ENCODE assay signal across 8 cellular contexts in genomic region chr12:48682927-48683326, GRCh38. TPM values are rescaled to one million over a fixed set of nuclear protein-coding genes. Genes with fewer than 3 reads are reported as not detected.
DNase-seq lines count a peak whose midpoint lies in the region; ATAC-seq and TF ChIP-seq lines count a peak whose summit lies in the region.

No MANE protein-coding gene starts in this region.

- no peak for ATAC-seq in naive B cell (ENCODE audit: low read depth in 2 of 2)
- no peak for ATAC-seq in omental fat pad (ENCODE audit: low FRiP score)

- H3K4me1 Mint-ChIP-seq in brain = peaks cover 42% of the 10 kb centered on the region
- H3K4me1 Mint-ChIP-seq in naive B cell = peaks cover 30 to 35% (median 33%) of the 10 kb centered on the region in 3 donors

- TF ChIP-seq CTCF in AG04449 (IDR thresholded peaks at IDR 0.05; ENCODE audit: insufficient read depth, low read length, missing control alignments) (no peak), HL-60 (IDR thresholded peaks at IDR 0.05; ENCODE audit: insufficient read depth, low read length) (no peak), brain (conservative IDR thresholded peaks at IDR 0.05) (no peak), GM13976 (IDR thresholded peaks at IDR 0.05; ENCODE audit: borderline replicate concordance, control extremely low read depth, extremely low read depth, insufficient read depth, missing control alignments) (no peak), omental fat pad (IDR thresholded peaks at IDR 0.05) (no peak)

- H3K9me3 Mint-ChIP-seq in brain (no peaks in the 10 kb centered on the region), naive B cell (no peaks in the 10 kb centered on the region)

- no peak overlapping the region for H3K27ac Mint-ChIP-seq in brain
- no peak overlapping the region for H3K27ac Mint-ChIP-seq in naive B cell

- H3K27me3 Mint-ChIP-seq in brain = peaks cover 18% of the 10 kb centered on the region
- H3K27me3 Mint-ChIP-seq in naive B cell = no peaks in the 10 kb centered on the region

- H3K27ac ChIP-seq in HL-60 (replicated peaks) = peak overlapping the region; percentile 54

- H3K4me3 Mint-ChIP-seq in brain (peak overlapping the region; percentile 40 to 99 (median 98)), naive B cell (peak overlapping the region; percentile 94 to 98 (median 97))

- no peak for DNase-seq in AG04449 (ENCODE audit: low read depth, low spot score)
- no peak for DNase-seq in HL-60 (ENCODE audit: low read depth in 1 of 2, low spot score in 1 of 2)
- DNase-seq in naive B cell = no peak
- no peak for DNase-seq in HCEC 1CT
- DNase-seq in GM13976 (ENCODE audit: low spot score) = no peak
- no peak for DNase-seq in omental fat pad (ENCODE audit: low spot score)
- DNase-seq in T-helper 9 cell = no peak

- H3K4me3 ChIP-seq in AG04449 (ENCODE audit: low read depth, low read length) (peak overlapping the region; percentile 72), HL-60 (replicated peaks; ENCODE audit: insufficient read depth, low read length) (peak overlapping the region; percentile 59)

- peaks cover 38% of the 10 kb centered on the region for H3K36me3 Mint-ChIP-seq in brain
- H3K36me3 Mint-ChIP-seq in naive B cell = peaks cover 4 to 13% of the 10 kb centered on the region in 2 donors

- POLR2A ChIA-PET in AG04449 (lab: Yijun Ruan, JAX) = interaction anchor here (0.9 to 1.5 kb wide), 3 partner anchors 12 to 106 kb away, joined by 3 to 6 read pairs (median 4); partner anchors contain the start of gene ADCY6

- in situ Hi-C loops in GM13976 (cut with MboI; ENCODE audit: low sequenced_read_pairs, unreplicated experiment) = no loop called here

- CTCF ChIA-PET in AG04449 (lab: Yijun Ruan, JAX) = interaction anchor here (1.0 to 1.9 kb wide), 4 partner anchors 8 to 132 kb away, joined by 3 to 7 read pairs (median 4); no protein-coding TSS in a partner anchor

- H3K27me3 ChIP-seq in HL-60 (ENCODE audit: insufficient read depth, poor library complexity, severe bottlenecking) = no peaks in the 10 kb centered on the region

RNA-seq across cellular contexts. Expression of gene KANSL2, which starts 0.9 kb away (rescaled TPM):
- polyA plus RNA-seq in brain (ENCODE audit: insufficient read depth, low read depth, low replicate concordance) (19.5 TPM), naive B cell (ENCODE audit: low read depth in 6 of 6) (10 to 100 TPM; 32.5 to 65.2 (median 41.3) TPM)
- 10 to 100 TPM; 38.3 to 64.2 (median 49.7) TPM for total RNA-seq in omental fat pad

RNA-seq across cellular contexts. Expression of gene CCNT1, which starts 33.6 kb away (rescaled TPM):
- polyA plus RNA-seq in brain (ENCODE audit: insufficient read depth, low read depth, low replicate concordance) (6.1 TPM), naive B cell (ENCODE audit: low read depth in 6 of 6) (10 to 100 TPM; 13.8 to 34.5 (median 26.4) TPM)
- 10 to 100 TPM; 20.7 to 45.1 (median 32.0) TPM for total RNA-seq in omental fat pad
